ENCODE assay signal across 23 cellular contexts in the genomic region with DNA sequence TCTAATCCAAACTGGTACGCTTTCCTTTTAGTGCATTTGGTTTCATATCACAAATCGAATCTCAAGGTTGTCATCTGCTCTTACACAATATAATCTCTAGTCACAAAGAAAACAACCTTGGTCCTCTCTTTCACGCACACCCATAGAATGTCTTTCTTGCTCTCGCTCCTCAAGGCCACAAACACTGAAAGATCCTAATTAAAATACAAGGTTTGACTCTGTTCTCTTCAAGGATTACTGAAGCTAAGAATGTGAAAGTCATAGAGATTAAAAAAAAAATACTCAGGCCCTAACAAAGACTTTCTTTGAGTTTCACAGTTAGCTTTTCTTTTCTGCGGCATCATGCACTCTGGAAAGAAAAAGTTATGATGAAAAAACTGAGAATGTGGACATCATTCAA.
"Had no signal": no experiment of that assay in that cellular context is flagged by ENCODE, and none has a peak within 500 bp of the region (broad histone marks: within the 10 kb centered on the region; RNA-seq: fewer than 3 reads in every experiment).

No MANE protein-coding gene starts in this region.

- H3K4me1 ChIP-seq: SJCRH30 had no signal

- H3K27ac ChIP-seq: SJCRH30, SK-N-MC had no signal

- H3K27me3 ChIP-seq: MG63, SJCRH30 had no signal

- DNase-seq: IMR-90, Karpas-422, KG1, MG63, NCI-H1092, NCI-H1105 treated with DMSO at 0.1 percent for 48 hours, NCI-H1417 treated with DMSO at 0.1 percent for 48 hours, NCI-H146, NCI-H1694 treated with DMSO at 0.1 percent for 48 hours, NCI-H1930, NCI-H2081, NCI-H2107, NCI-H2227 treated with DMSO at 0.1 percent for 48 hours, NCI-H524 treated with DMSO at 0.1 percent for 48 hours, NCI-H69, NCI-H774, PC-3, SHP77 treated with DMSO at 0.1 percent for 48 hours, SJCRH30, T-helper 1 cell had no signal

- H3K4me3 ChIP-seq: MG63, SJCRH30, SK-N-MC had no signal

- ATAC-seq: Panc1, PC-3, Right ventricle myocardium inferior had no signal

- H3K36me3 ChIP-seq: MG63, SJCRH30 had no signal

- H3K9me3 ChIP-seq: MG63, SJCRH30 had no signal
